Comparison of ENCODE assay signal across 9 cellular contexts in genomic region chr17:64641499-64641898, GRCh38. TPM values are rescaled to one million over a fixed set of nuclear protein-coding genes. Genes with fewer than 3 reads are reported as not detected.
A peak's percentile ranks its signal among the peaks of the same experiment; 100 is the strongest.
DNase-seq lines count a peak whose midpoint lies in the region; ATAC-seq and TF ChIP-seq lines count a peak whose summit lies in the region.
"Had no signal": no experiment of that assay in that cellular context is flagged by ENCODE, and none has a peak within 500 bp of the region (broad histone marks: within the 10 kb centered on the region; RNA-seq: fewer than 3 reads in every experiment).

No MANE protein-coding gene starts in this region.

- H3K9me3 ChIP-seq in body of pancreas (no peaks in the 10 kb centered on the region), liver (ENCODE audit: control insufficient read depth in 4 of 4, low read length in 3 of 4) (no peaks in the 10 kb centered on the region)

- H3K27ac ChIP-seq in body of pancreas = peak overlapping the region in 3 of 4 donors; percentile 19 to 46 (median 32)
- H3K27ac ChIP-seq in liver (ENCODE audit: low read depth in 1 of 2, low read length in 2 of 2) = no peak overlapping the region

- peak; percentile 85 for ATAC-seq in body of pancreas
- no peak for ATAC-seq in activated T-helper 17 cell treated with anti-CD3 and anti-CD28 coated beads, Interleukin-2, amount 50 U/mL, for 72 hours (replicated peaks)
- ATAC-seq in stimulated activated effector memory CD8-positive, alpha-beta T cell treated with anti-CD3 and anti-CD28 coated beads, Interleukin-12 subunit alpha, Interleukin-12 subunit beta, amount 100 ng/mL, for 72 hours = no peak

- 13 to 23% methylated on average over 2 of the region's 2 CpGs for WGBS in body of pancreas, 2 donors
- WGBS in liver = 55% methylated on average over 2 of the region's 2 CpGs

- H3K36me3 ChIP-seq in body of pancreas (replicated peaks in 1 of 2; ENCODE audit: insufficient read depth in 1 of 2, low read depth in 2 of 2) = no peaks in the 10 kb centered on the region
- H3K36me3 ChIP-seq in liver (ENCODE audit: control insufficient read depth in 4 of 4, insufficient read depth in 3 of 4, low read depth in 1 of 4, low read length in 3 of 4) = peaks cover 0 to 3% (median 0%) of the 10 kb centered on the region in 4 donors

- no peak for TF ChIP-seq RAD21 in liver (IDR thresholded peaks at IDR 0.05)

- peaks cover 12% of the 10 kb centered on the region for H3K4me1 Mint-ChIP-seq in activated CD4-positive, alpha-beta memory T cell treated with anti-CD3 and anti-CD28 coated beads for 36 hours (ENCODE audit: low read depth)
- H3K4me1 Mint-ChIP-seq in activated T-helper 17 cell treated with anti-CD3 and anti-CD28 coated beads, Interleukin-2, amount 50 U/mL, for 72 hours = peaks cover 5% of the 10 kb centered on the region
- peaks cover 17% of the 10 kb centered on the region for H3K4me1 Mint-ChIP-seq in stimulated activated effector memory CD8-positive, alpha-beta T cell treated with anti-CD3 and anti-CD28 coated beads, Interleukin-12 subunit alpha, Interleukin-12 subunit beta, amount 100 ng/mL, for 72 hours

- H3K27me3 Mint-ChIP-seq in activated CD4-positive, alpha-beta memory T cell treated with anti-CD3 and anti-CD28 coated beads for 36 hours = no peaks in the 10 kb centered on the region
- H3K27me3 Mint-ChIP-seq in activated T-helper 17 cell treated with anti-CD3 and anti-CD28 coated beads, Interleukin-2, amount 50 U/mL, for 72 hours = no peaks in the 10 kb centered on the region

- H3K27ac Mint-ChIP-seq in activated CD4-positive, alpha-beta memory T cell treated with anti-CD3 and anti-CD28 coated beads for 36 hours = no peak overlapping the region
- H3K27ac Mint-ChIP-seq in activated T-helper 17 cell treated with anti-CD3 and anti-CD28 coated beads, Interleukin-2, amount 50 U/mL, for 72 hours = no peak overlapping the region
- H3K27ac Mint-ChIP-seq in stimulated activated effector memory CD8-positive, alpha-beta T cell treated with anti-CD3 and anti-CD28 coated beads, Interleukin-12 subunit alpha, Interleukin-12 subunit beta, amount 100 ng/mL, for 72 hours = no peak overlapping the region

- TF ChIP-seq CTCF in AG09309 (IDR thresholded peaks at IDR 0.05; ENCODE audit: control insufficient read depth, insufficient read depth, low read depth, low read length, missing control alignments) (no peak), HFF-Myc (IDR thresholded peaks at IDR 0.05; ENCODE audit: low read depth, low read length, missing control alignments) (no peak), body of pancreas (IDR thresholded peaks at IDR 0.05) (peak in 2 of 7 experiments; percentile 11 to 14), liver (IDR thresholded peaks at IDR 0.05; ENCODE audit: low read depth, low read length, missing input control) (peak; percentile 10)

- POLR2A ChIA-PET in activated CD4-positive, alpha-beta memory T cell treated with anti-CD3 and anti-CD28 coated beads for 36 hours (lab: Charles Lee) = no interaction called here

- H3K36me3 Mint-ChIP-seq in activated CD4-positive, alpha-beta memory T cell treated with anti-CD3 and anti-CD28 coated beads for 36 hours = peaks cover 3% of the 10 kb centered on the region
- peaks cover 9% of the 10 kb centered on the region for H3K36me3 Mint-ChIP-seq in activated T-helper 17 cell treated with anti-CD3 and anti-CD28 coated beads, Interleukin-2, amount 50 U/mL, for 72 hours (ENCODE audit: low read depth)
- peaks cover 21% of the 10 kb centered on the region for H3K36me3 Mint-ChIP-seq in stimulated activated effector memory CD8-positive, alpha-beta T cell treated with anti-CD3 and anti-CD28 coated beads, Interleukin-12 subunit alpha, Interleukin-12 subunit beta, amount 100 ng/mL, for 72 hours

- H3K27me3 ChIP-seq in body of pancreas = no peaks in the 10 kb centered on the region
- no peaks in the 10 kb centered on the region for H3K27me3 ChIP-seq in liver (ENCODE audit: control insufficient read depth in 4 of 4, insufficient read depth in 4 of 4, low read length in 3 of 4)

- H3K9me3 Mint-ChIP-seq in activated CD4-positive, alpha-beta memory T cell treated with anti-CD3 and anti-CD28 coated beads for 36 hours = no peaks in the 10 kb centered on the region
- H3K9me3 Mint-ChIP-seq in activated T-helper 17 cell treated with anti-CD3 and anti-CD28 coated beads, Interleukin-2, amount 50 U/mL, for 72 hours = no peaks in the 10 kb centered on the region
- no peaks in the 10 kb centered on the region for H3K9me3 Mint-ChIP-seq in stimulated activated effector memory CD8-positive, alpha-beta T cell treated with anti-CD3 and anti-CD28 coated beads, Interleukin-12 subunit alpha, Interleukin-12 subunit beta, amount 100 ng/mL, for 72 hours

- intact Hi-C loops in body of pancreas (cut with DNase I) = no loop called here
- intact Hi-C loops in activated CD4-positive, alpha-beta memory T cell treated with anti-CD3 and anti-CD28 coated beads for 36 hours (cut with micrococcal nuclease) = no loop called here

- H3K9ac ChIP-seq in liver (ENCODE audit: low read depth in 1 of 2, low read length in 2 of 2) = no peak overlapping the region

- TF ChIP-seq POLR2A in body of pancreas (IDR thresholded peaks at IDR 0.05) = no peak

- CTCF ChIA-PET in activated CD4-positive, alpha-beta memory T cell treated with anti-CD3 and anti-CD28 coated beads for 36 hours (lab: Charles Lee) = interaction anchor here (1.1 kb wide), 1 partner anchor 21 kb away, joined by 3 read pairs; no protein-coding TSS in a partner anchor

- H3K4me3 Mint-ChIP-seq in activated CD4-positive, alpha-beta memory T cell treated with anti-CD3 and anti-CD28 coated beads for 36 hours = no peak overlapping the region
- H3K4me3 Mint-ChIP-seq in activated T-helper 17 cell treated with anti-CD3 and anti-CD28 coated beads, Interleukin-2, amount 50 U/mL, for 72 hours = no peak overlapping the region
- H3K4me3 Mint-ChIP-seq in stimulated activated effector memory CD8-positive, alpha-beta T cell treated with anti-CD3 and anti-CD28 coated beads, Interleukin-12 subunit alpha, Interleukin-12 subunit beta, amount 100 ng/mL, for 72 hours = no peak overlapping the region

- DNase-seq in AG09309 (ENCODE audit: low read depth) (peak; percentile 86), HFF-Myc (ENCODE audit: extremely low read depth, low read depth) (peak; percentile 52), body of pancreas (peak; percentile 39 to 75 (median 50)), SK-N-DZ (ENCODE audit: low spot score) (no peak)
- DNase-seq in activated CD4-positive, alpha-beta memory T cell treated with anti-CD3 and anti-CD28 coated beads for 36 hours = no peak
- DNase-seq in stimulated activated effector memory CD8-positive, alpha-beta T cell treated with anti-CD3 and anti-CD28 coated beads, Interleukin-12 subunit alpha, Interleukin-12 subunit beta, amount 100 ng/mL, for 72 hours (ENCODE audit: low spot score in 2 of 2) = no peak
- DNase-seq: NCI-H524 treated with DMSO at 0.1 percent for 48 hours had no signal

- H3K4me1 ChIP-seq in body of pancreas = peaks cover 12% of the 10 kb centered on the region
- H3K4me1 ChIP-seq in liver (ENCODE audit: control insufficient read depth in 4 of 4, insufficient read depth in 4 of 4, low read length in 3 of 4) = peaks cover 0 to 6% (median 5%) of the 10 kb centered on the region in 4 donors

- H3K4me3 ChIP-seq in AG09309 (ENCODE audit: control insufficient read depth, low read depth, low read length) (no peak overlapping the region), HFF-Myc (replicated peaks; ENCODE audit: low read depth, low read length) (no peak overlapping the region), body of pancreas (no peak overlapping the region), liver (ENCODE audit: low read depth in 1 of 3, low read length in 3 of 3) (no peak overlapping the region)

TF ChIP-seq in liver, 16 proteins besides CTCF, POLR2A, EP300 and RAD21:
- TF ChIP-seq MAX (IDR thresholded peaks at IDR 0.05) = no peak
- TF ChIP-seq FOXA2 (IDR thresholded peaks at IDR 0.05) = no peak
- TF ChIP-seq YY1 (IDR thresholded peaks at IDR 0.05) = no peak
- no peak for TF ChIP-seq SP1 (IDR thresholded peaks at IDR 0.05)
- TF ChIP-seq REST (IDR thresholded peaks at IDR 0.05) = no peak
- no peak for TF ChIP-seq HNF4A (conservative IDR thresholded peaks at IDR 0.05)
- no peak for TF ChIP-seq EGR1 (IDR thresholded peaks at IDR 0.05; ENCODE audit: low read depth in 2 of 2)
- TF ChIP-seq JUND (IDR thresholded peaks at IDR 0.05) = no peak
- TF ChIP-seq HNF4G (IDR thresholded peaks at IDR 0.05) = no peak

RNA-seq across cellular contexts. Expression of gene SMURF2, which starts 20.6 kb away (rescaled TPM):
- 10 to 100 TPM; 10.6 to 15.5 TPM for total RNA-seq in body of pancreas
- total RNA-seq in liver = 1 to 10 TPM; 4.9 to 6.9 TPM
- 1 to 10 TPM; 2.0 to 2.1 TPM for polyA plus RNA-seq in liver
- total RNA-seq in activated CD4-positive, alpha-beta memory T cell treated with anti-CD3 and anti-CD28 coated beads for 36 hours = 10 to 100 TPM; 11.5 to 12.1 TPM
- 12.5 and 17.0 TPM in 2 replicates for polyA plus RNA-seq in SK-N-DZ (2014; cell fraction: cytosol; rRNA removed)
- 20.7 and 21.7 TPM in 2 replicates for polyA plus RNA-seq in SK-N-DZ (2014; cell fraction: nucleus; rRNA removed)
- total RNA-seq in activated T-helper 17 cell treated with anti-CD3 and anti-CD28 coated beads, Interleukin-2, amount 50 U/mL, for 72 hours = 10 to 100 TPM; 13.4 to 14.2 TPM

Comparison
In these comparisons a context has a peak if more than half of its experiments do, and no peak if none do; other contexts are left out.
1. DNase-seq: peak in AG09309 (single experiment), HFF-Myc (single experiment) and body of pancreas (4 of 4); none in activated CD4-positive, alpha-beta memory T cell treated with anti-CD3 and anti-CD28 coated beads for 36 hours (single experiment), SK-N-DZ (single experiment) and stimulated activated effector memory CD8-positive, alpha-beta T cell treated with anti-CD3 and anti-CD28 coated beads, Interleukin-12 subunit alpha, Interleukin-12 subunit beta, amount 100 ng/mL, for 72 hours (0 of 2).
2. H3K27ac ChIP-seq: peak in body of pancreas (3 of 4); none in liver (0 of 2).